In genomic region chr1:27523666-27524020, GRCh38 we compare ENCODE assay signal across 9 cellular contexts. TPM values are rescaled to one million over a fixed set of nuclear protein-coding genes. Genes with fewer than 3 reads are reported as not detected.
A peak's percentile ranks its signal among the peaks of the same experiment; 100 is the strongest.
DNase-seq lines count a peak whose midpoint lies in the region; ATAC-seq lines count a peak whose summit lies in the region.
"Had no signal": no experiment of that assay in that cellular context is flagged by ENCODE, and none has a peak within 500 bp of the region (broad histone marks: within the 10 kb centered on the region; RNA-seq: fewer than 3 reads in every experiment).

No MANE protein-coding gene starts in this region.

- H3K14ac ChIP-seq in mesenchymal stem cell (ENCODE audit: low read length in 2 of 2) = peak overlapping the region in 1 of 2 experiments; percentile 95

- H3K9me3 ChIP-seq in mesenchymal stem cell (ENCODE audit: control insufficient read depth, low read length) = no peaks in the 10 kb centered on the region

- H3K36me3 Mint-ChIP-seq in activated T-cell treated with anti-CD3 and anti-CD28 coated beads, Interleukin-2, amount 50 U/mL, for 24 hours (ENCODE audit: low read depth) = peaks cover 9% of the 10 kb centered on the region
- H3K36me3 Mint-ChIP-seq in activated naive CD8-positive, alpha-beta T cell treated with anti-CD3 and anti-CD28 coated beads, Interleukin-2, amount 10 ng/mL, durations not matched to agents 7 days and 5 days = peaks cover 5% of the 10 kb centered on the region

- H3K4me1 Mint-ChIP-seq in activated T-cell treated with anti-CD3 and anti-CD28 coated beads, Interleukin-2, amount 50 U/mL, for 24 hours (ENCODE audit: low read depth) = peaks cover 78% of the 10 kb centered on the region
- H3K4me1 Mint-ChIP-seq in activated naive CD8-positive, alpha-beta T cell treated with anti-CD3 and anti-CD28 coated beads, Interleukin-2, amount 10 ng/mL, durations not matched to agents 7 days and 5 days = peaks cover 67% of the 10 kb centered on the region

- peak overlapping the region; percentile 21 for H4K8ac ChIP-seq in mesenchymal stem cell (ENCODE audit: low read length)

- H2BK15ac ChIP-seq in mesenchymal stem cell (ENCODE audit: low read depth, poor library complexity, severe bottlenecking) = peak overlapping the region; percentile 89

- H3K4me2 ChIP-seq in mesenchymal stem cell (ENCODE audit: low read length, poor library complexity, severe bottlenecking) = no peak overlapping the region

- peak overlapping the region; percentile 49 for H2AK5ac ChIP-seq in mesenchymal stem cell (ENCODE audit: low read length, severe bottlenecking)

- H3K4ac ChIP-seq in mesenchymal stem cell (ENCODE audit: low read depth in 1 of 2, low read length in 2 of 2) = peak overlapping the region; percentile 69 to 92

- peak; percentile 42 for DNase-seq in activated T-cell treated with anti-CD3 and anti-CD28 coated beads, Interleukin-2, amount 50 U/mL, for 24 hours
- no peak for DNase-seq in activated T-cell treated with anti-CD3 and anti-CD28 coated beads, Interleukin-2, amount 50 U/mL, for 1 hour
- DNase-seq in activated naive CD8-positive, alpha-beta T cell treated with anti-CD3 and anti-CD28 coated beads, Interleukin-2, amount 10 ng/mL, durations not matched to agents 7 days and 5 days = no peak
- DNase-seq in mesenchymal stem cell = no peak

- no peaks in the 10 kb centered on the region for H3K79me1 ChIP-seq in mesenchymal stem cell (replicated peaks; ENCODE audit: low read length, poor library complexity, severe bottlenecking)

- H2BK5ac ChIP-seq in mesenchymal stem cell (ENCODE audit: low read depth, low read length, poor library complexity, severe bottlenecking) = no peak overlapping the region

- H3K4me3 Mint-ChIP-seq in activated T-cell treated with anti-CD3 and anti-CD28 coated beads, Interleukin-2, amount 50 U/mL, for 24 hours = peak overlapping the region; percentile 88
- peak overlapping the region; percentile 91 for H3K4me3 Mint-ChIP-seq in activated naive CD8-positive, alpha-beta T cell treated with anti-CD3 and anti-CD28 coated beads, Interleukin-2, amount 10 ng/mL, durations not matched to agents 7 days and 5 days

- ATAC-seq in activated naive CD8-positive, alpha-beta T cell treated with anti-CD3 and anti-CD28 coated beads, Interleukin-2, amount 10 ng/mL, durations not matched to agents 7 days and 5 days (ENCODE audit: low read depth) = no peak
- ATAC-seq in GM21723 (IDR thresholded peaks at IDR 0.05; ENCODE audit: unreplicated experiment) = no peak
- ATAC-seq in HG03159 (IDR thresholded peaks at IDR 0.05; ENCODE audit: unreplicated experiment) = no peak
- ATAC-seq in HG03571 (IDR thresholded peaks at IDR 0.05; ENCODE audit: unreplicated experiment) = no peak

- no peaks in the 10 kb centered on the region for H3K27me3 ChIP-seq in mesenchymal stem cell (ENCODE audit: control insufficient read depth in 1 of 2, insufficient read depth in 1 of 2, low read length in 2 of 2)

- WGBS in mesenchymal stem cell = 66% methylated on average over 5 of the region's 5 CpGs

- peak overlapping the region; percentile 92 for H3K27ac Mint-ChIP-seq in activated T-cell treated with anti-CD3 and anti-CD28 coated beads, Interleukin-2, amount 50 U/mL, for 24 hours
- H3K27ac Mint-ChIP-seq in activated naive CD8-positive, alpha-beta T cell treated with anti-CD3 and anti-CD28 coated beads, Interleukin-2, amount 10 ng/mL, durations not matched to agents 7 days and 5 days = peak overlapping the region; percentile 98

- peak overlapping the region; percentile 12 to 88 for H3K18ac ChIP-seq in mesenchymal stem cell (ENCODE audit: low read depth in 1 of 2, low read length in 2 of 2)

- H3K9me3 Mint-ChIP-seq in activated T-cell treated with anti-CD3 and anti-CD28 coated beads, Interleukin-2, amount 50 U/mL, for 24 hours = no peaks in the 10 kb centered on the region
- no peaks in the 10 kb centered on the region for H3K9me3 Mint-ChIP-seq in activated naive CD8-positive, alpha-beta T cell treated with anti-CD3 and anti-CD28 coated beads, Interleukin-2, amount 10 ng/mL, durations not matched to agents 7 days and 5 days

- H2BK120ac ChIP-seq in mesenchymal stem cell (ENCODE audit: low read depth, low read length) = no peak overlapping the region

- no peak overlapping the region for H3K4me3 ChIP-seq in mesenchymal stem cell (ENCODE audit: insufficient read depth in 1 of 2, low read depth in 1 of 2, low read length in 2 of 2)

- H3K4me1 ChIP-seq in mesenchymal stem cell (ENCODE audit: control insufficient read depth, insufficient read depth, low read depth, low read length) = peaks cover 75% of the 10 kb centered on the region

- H4K91ac ChIP-seq in mesenchymal stem cell (ENCODE audit: low read length) = peak overlapping the region; percentile 97

- H2AFZ ChIP-seq in mesenchymal stem cell (ENCODE audit: low read depth, low read length) = no peak overlapping the region

- no peak overlapping the region for H3K9ac ChIP-seq in mesenchymal stem cell (ENCODE audit: low read length)

- H2BK12ac ChIP-seq in mesenchymal stem cell (ENCODE audit: low read length in 2 of 2) = peak overlapping the region; percentile 89 to 95

- peak overlapping the region in 1 of 2 experiments; percentile 34 for H3K23ac ChIP-seq in mesenchymal stem cell (ENCODE audit: low read length in 2 of 2)

- H3K36me3 ChIP-seq in mesenchymal stem cell (ENCODE audit: control insufficient read depth in 1 of 2, insufficient read depth in 2 of 2, low read depth in 1 of 2, low read length in 2 of 2) = no peaks in the 10 kb centered on the region

- no peaks in the 10 kb centered on the region for H3K27me3 Mint-ChIP-seq in activated T-cell treated with anti-CD3 and anti-CD28 coated beads, Interleukin-2, amount 50 U/mL, for 24 hours
- H3K27me3 Mint-ChIP-seq in activated naive CD8-positive, alpha-beta T cell treated with anti-CD3 and anti-CD28 coated beads, Interleukin-2, amount 10 ng/mL, durations not matched to agents 7 days and 5 days = no peaks in the 10 kb centered on the region
- H3K27me3 Mint-ChIP-seq: progenitor cell of endocrine pancreas had no signal

- POLR2A ChIA-PET in activated naive CD8-positive, alpha-beta T cell treated with anti-CD3 and anti-CD28 coated beads, Interleukin-2, amount 10 ng/mL, durations not matched to agents 7 days and 5 days (lab: Charles Lee) = interaction anchor here (0.9 to 6.9 kb wide), 13 partner anchors 33 to 182 kb away, joined by 3 to 60 read pairs (median 6); partner anchors contain the start of genes AHDC1, SYTL1 and WASF2

- no peak overlapping the region for H3K27ac ChIP-seq in mesenchymal stem cell (ENCODE audit: low read length, poor library complexity, severe bottlenecking)
- H3K27ac ChIP-seq in temporal lobe (ENCODE audit: low read depth, low read length) = peak overlapping the region; percentile 88

RNA-seq across cellular contexts. Expression of gene WASF2, which starts 33.7 kb away (rescaled TPM):
- total RNA-seq in activated naive CD8-positive, alpha-beta T cell treated with anti-CD3 and anti-CD28 coated beads, Interleukin-2, amount 10 ng/mL, durations not matched to agents 7 days and 5 days = 100 to 1,000 TPM; 139 to 148 TPM
- polyA plus RNA-seq in mesenchymal stem cell (2013, experiment 1 of 2) = 68.4 TPM
- 68.6 TPM for polyA plus RNA-seq in mesenchymal stem cell (2013, experiment 2 of 2)
- 10.1 TPM for total RNA-seq in temporal lobe

Comparison
In these comparisons a context has a peak if more than half of its experiments do, and no peak if none do; other contexts are left out.
1. RNA of gene WASF2, which starts 33.7 kb away (total RNA-seq): 139 to 148 TPM in activated naive CD8-positive, alpha-beta T cell treated with anti-CD3 and anti-CD28 coated beads, Interleukin-2, amount 10 ng/mL, durations not matched to agents 7 days and 5 days; 10.1 TPM in temporal lobe (single experiment); every median in the first group is over 10 times any median in the second.